In genomic region chr2:237702439-237703397, GRCh38 we compare ENCODE assay signal across 1 cellular context.
TF ChIP-seq lines count a peak whose summit lies in the region.

No MANE protein-coding gene starts in this region.

TF ChIP-seq in SK-N-SH, 30 proteins besides CTCF, POLR2A, EP300 and RAD21 (continued from another document):
- no peak for TF ChIP-seq ZBTB33 (IDR thresholded peaks at IDR 0.05; ENCODE audit: borderline replicate concordance, low read depth)
- TF ChIP-seq MAX (IDR thresholded peaks at IDR 0.05; ENCODE audit: low read depth): peak; percentile 67; the same call in 1 of the 2 replicates
- peak; percentile 64 for TF ChIP-seq JUND (IDR thresholded peaks at IDR 0.05)
- peak; percentile 57 for TF ChIP-seq PBX3 (IDR thresholded peaks at IDR 0.05)
- no peak for TF ChIP-seq USF1 (IDR thresholded peaks at IDR 0.05; ENCODE audit: borderline replicate concordance, low read depth)
- TF ChIP-seq SIN3A (IDR thresholded peaks at IDR 0.05; ENCODE audit: borderline replicate concordance, low read depth, low read length): no peak
- TF ChIP-seq IRF3 (IDR thresholded peaks at IDR 0.05; ENCODE audit: low read depth, low read length): no peak
